13 cellular contexts compared by ENCODE assay signal in genomic region chr7:46080595-46081159, GRCh38.
"Had no signal": no experiment of that assay in that cellular context is flagged by ENCODE, and none has a peak within 500 bp of the region (broad histone marks: within the 10 kb centered on the region; RNA-seq: fewer than 3 reads in every experiment).

No MANE protein-coding gene starts in this region.

- H3K27ac ChIP-seq: coronary artery, right atrium auricular region, skin epidermis, stomach had no signal

- H3K27me3 ChIP-seq: right atrium auricular region, stomach had no signal

- H3K4me3 ChIP-seq: coronary artery, right atrium auricular region, skin epidermis, stomach had no signal

- H3K27ac Mint-ChIP-seq: activated CD8-positive, alpha-beta T cell treated with anti-CD3 and anti-CD28 coated beads for 36 hours; activated naive CD4-positive, alpha-beta T cell treated with anti-CD3 and anti-CD28 coated beads for 36 hours; immature natural killer cell; naive thymus-derived CD4-positive, alpha-beta T cell had no signal

- ATAC-seq: activated CD8-positive, alpha-beta T cell treated with anti-CD3 and anti-CD28 coated beads for 36 hours; naive thymus-derived CD4-positive, alpha-beta T cell had no signal

- DNase-seq: activated CD4-positive, alpha-beta T cell treated with anti-CD3 and anti-CD28 coated beads for 4 hours; activated CD8-positive, alpha-beta memory T cell treated with anti-CD3 and anti-CD28 coated beads, Interleukin-2, amount 50 U/mL, for 4 hours; activated CD8-positive, alpha-beta T cell treated with anti-CD3 and anti-CD28 coated beads for 36 hours; activated naive CD4-positive, alpha-beta T cell treated with anti-CD3 and anti-CD28 coated beads for 36 hours; central memory CD4-positive, alpha-beta T cell; effector CD8-positive, alpha-beta T cell; immature natural killer cell; naive thymus-derived CD4-positive, alpha-beta T cell; stomach; T-helper 9 cell had no signal

- H3K4me3 Mint-ChIP-seq: activated CD8-positive, alpha-beta T cell treated with anti-CD3 and anti-CD28 coated beads for 36 hours; activated naive CD4-positive, alpha-beta T cell treated with anti-CD3 and anti-CD28 coated beads for 36 hours; immature natural killer cell; naive thymus-derived CD4-positive, alpha-beta T cell had no signal

- H3K36me3 ChIP-seq: right atrium auricular region, stomach had no signal

- H3K9me3 ChIP-seq: stomach had no signal

- H3K36me3 Mint-ChIP-seq: immature natural killer cell; naive thymus-derived CD4-positive, alpha-beta T cell had no signal

- H3K9me3 Mint-ChIP-seq: activated CD8-positive, alpha-beta T cell treated with anti-CD3 and anti-CD28 coated beads for 36 hours; activated naive CD4-positive, alpha-beta T cell treated with anti-CD3 and anti-CD28 coated beads for 36 hours had no signal

- H3K4me1 Mint-ChIP-seq: immature natural killer cell; naive thymus-derived CD4-positive, alpha-beta T cell had no signal

- H3K27me3 Mint-ChIP-seq: activated CD8-positive, alpha-beta T cell treated with anti-CD3 and anti-CD28 coated beads for 36 hours had no signal

- H3K4me1 ChIP-seq: stomach had no signal
